In genomic region chr7:117008849-117009531, GRCh38 we compare ENCODE assay signal across 11 cellular contexts. TPM values are rescaled to one million over a fixed set of nuclear protein-coding genes. Genes with fewer than 3 reads are reported as not detected.
DNase-seq lines count a peak whose midpoint lies in the region; ATAC-seq, FAIRE-seq and TF ChIP-seq lines count a peak whose summit lies in the region.
"Had no signal": no experiment of that assay in that cellular context is flagged by ENCODE, and none has a peak within 500 bp of the region (broad histone marks: within the 10 kb centered on the region; RNA-seq: fewer than 3 reads in every experiment).

No MANE protein-coding gene starts in this region.

- peaks cover 9% of the 10 kb centered on the region for H3K4me1 ChIP-seq in vagina

- TF ChIP-seq CTCF in AG10803 (conservative IDR thresholded peaks at IDR 0.05; ENCODE audit: low read length) (no peak), vagina (IDR thresholded peaks at IDR 0.05) (no peak), type B pancreatic cell (conservative IDR thresholded peaks at IDR 0.05) (no peak)

- H3K36me3 ChIP-seq in vagina, result no peaks in the 10 kb centered on the region

- no peak overlapping the region for H3K27ac ChIP-seq in vagina

- no peak for TF ChIP-seq POLR2A in vagina (IDR thresholded peaks at IDR 0.05)

- DNase-seq in AG10803 (ENCODE audit: low read depth) (peak; percentile 43), RCC 7860 (ENCODE audit: low spot score) (peak; percentile 54), vagina (ENCODE audit: extremely low spot score in 2 of 2) (no peak), T1000 (lab: John Stamatoyannopoulos, UW) (no peak), type B pancreatic cell (ENCODE audit: extremely low spot score, unreplicated experiment) (no peak)
- no peak for DNase-seq in effector memory CD8-positive, alpha-beta T cell
- DNase-seq in stimulated activated CD4-positive, alpha-beta T cell treated with anti-CD3 and anti-CD28 coated beads, Interleukin-1b, Interleukin-23, amount 100 ng/mL, for 48 hours, result no peak
- DNase-seq: NCI-H146, nephron progenitor cell had no signal

- FAIRE-seq in RCC 7860 (lab: Jason Lieb, UNC), result peak; percentile 83

- intact Hi-C loops in vagina (cut with DNase I), result no loop called here

- H3K4me3 ChIP-seq in AG10803 (ENCODE audit: low read length), result no peak overlapping the region
- no peak overlapping the region for H3K4me3 ChIP-seq in vagina

- H3K4me1 Mint-ChIP-seq in effector memory CD8-positive, alpha-beta T cell (ENCODE audit: low read depth in 2 of 2), result peaks cover 30 to 39% of the 10 kb centered on the region in 2 donors
- no peaks in the 10 kb centered on the region for H3K4me1 Mint-ChIP-seq in type B pancreatic cell (ENCODE audit: unreplicated experiment)
- H3K4me1 Mint-ChIP-seq: nephron progenitor cell had no signal

- peak; percentile 16 for ATAC-seq in GM19043 (IDR thresholded peaks at IDR 0.05; ENCODE audit: low read depth, unreplicated experiment)
- ATAC-seq in effector memory CD8-positive, alpha-beta T cell (replicated peaks), result peak; percentile 77
- ATAC-seq: HCT116 had no signal

- peak overlapping the region; percentile 28 to 57 for H3K4me3 Mint-ChIP-seq in effector memory CD8-positive, alpha-beta T cell
- no peak overlapping the region for H3K4me3 Mint-ChIP-seq in type B pancreatic cell
- H3K4me3 Mint-ChIP-seq: nephron progenitor cell had no signal

- peak overlapping the region in 1 of 2 donors; percentile 6 for H3K27ac Mint-ChIP-seq in effector memory CD8-positive, alpha-beta T cell
- no peak overlapping the region for H3K27ac Mint-ChIP-seq in type B pancreatic cell
- H3K27ac Mint-ChIP-seq: nephron progenitor cell had no signal

- H3K27me3 Mint-ChIP-seq in effector memory CD8-positive, alpha-beta T cell, result no peaks in the 10 kb centered on the region
- no peaks in the 10 kb centered on the region for H3K27me3 Mint-ChIP-seq in type B pancreatic cell

- H3K27me3 ChIP-seq in vagina, result no peaks in the 10 kb centered on the region

- no peaks in the 10 kb centered on the region for H3K9me3 Mint-ChIP-seq in effector memory CD8-positive, alpha-beta T cell
- H3K9me3 Mint-ChIP-seq in type B pancreatic cell, result no peaks in the 10 kb centered on the region
- H3K9me3 Mint-ChIP-seq: nephron progenitor cell had no signal

- H3K9me3 ChIP-seq in vagina, result no peaks in the 10 kb centered on the region

- H3K36me3 Mint-ChIP-seq in effector memory CD8-positive, alpha-beta T cell (ENCODE audit: insufficient read depth), result no peaks in the 10 kb centered on the region
- H3K36me3 Mint-ChIP-seq in type B pancreatic cell, result no peaks in the 10 kb centered on the region

RNA-seq across cellular contexts. Expression of gene ST7, which starts 55.7 kb away (rescaled TPM):
- total RNA-seq in vagina, result 15.2 TPM
- 18.2 and 25.0 TPM in 2 replicates for total RNA-seq in type B pancreatic cell (ENCODE audit: low replicate concordance)

Comparison
In these comparisons a context has a peak if more than half of its experiments do, and no peak if none do; other contexts are left out.
1. DNase-seq: peak in AG10803 (single experiment) and RCC 7860 (single experiment); none in effector memory CD8-positive, alpha-beta T cell (0 of 3), vagina (0 of 2), T1000 (single experiment), type B pancreatic cell (single experiment) and stimulated activated CD4-positive, alpha-beta T cell treated with anti-CD3 and anti-CD28 coated beads, Interleukin-1b, Interleukin-23, amount 100 ng/mL, for 48 hours (single experiment).